Comparison of ENCODE assay signal across 18 cellular contexts in the genomic region with DNA sequence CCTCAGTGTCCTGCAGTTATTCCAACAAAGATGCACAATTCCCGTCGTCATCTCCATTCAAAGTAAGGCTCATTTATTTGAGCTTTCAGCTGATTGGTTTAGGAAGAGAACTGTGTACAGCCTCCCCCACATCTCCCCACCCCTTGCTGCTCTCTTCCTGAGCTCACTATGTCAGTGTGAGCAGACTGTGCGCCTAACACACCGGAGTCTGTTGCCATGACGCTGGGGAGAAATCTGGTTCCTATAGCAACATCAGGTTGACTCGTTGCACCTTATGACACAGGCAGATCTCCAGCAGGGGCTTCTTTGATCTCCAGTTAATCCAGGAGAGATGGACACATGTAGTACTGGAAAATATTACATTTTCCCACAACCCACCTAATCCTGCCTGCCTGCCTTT.
A peak's percentile ranks its signal among the peaks of the same experiment; 100 is the strongest.
DNase-seq lines count a peak whose midpoint lies in the region; ATAC-seq lines count a peak whose summit lies in the region.
"Had no signal": no experiment of that assay in that cellular context is flagged by ENCODE, and none has a peak within 500 bp of the region (broad histone marks: within the 10 kb centered on the region; RNA-seq: fewer than 3 reads in every experiment).

No MANE protein-coding gene starts in this region.

- in situ Hi-C loops in G401 (cut with HindIII; ENCODE audit: low sequenced_read_pairs) = no loop called here

- H3K27ac ChIP-seq in caudate nucleus (ENCODE audit: low read depth, low read length) = no peak overlapping the region

- DNase-seq in NCI-H1417 (lab: John Stamatoyannopoulos, UW) = peak in 2 of 3 experiments; percentile 40 to 75
- DNase-seq in NCI-H1417 treated with DMSO at 0.1 percent for 48 hours (lab: John Stamatoyannopoulos, UW) = no peak
- peak; percentile 57 for DNase-seq in G401 (ENCODE audit: low spot score)
- peak in 37 of 61 donors; percentile 14 to 92 (median 48) for DNase-seq in caudate nucleus (lab: John Stamatoyannopoulos, UW)
- peak; percentile 33 for DNase-seq in mesenteric fat pad (ENCODE audit: low spot score)
- no peak for DNase-seq in HuH-7.5 (ENCODE audit: low spot score)
- DNase-seq: Caco-2; CD4-positive, alpha-beta T cell; Kasumi-1; MM.1S; NCI-H1092; NCI-H1694 treated with DMSO at 0.1 percent for 48 hours; NCI-H2107; NCI-H226 had no signal

- ATAC-seq in GM21360 (IDR thresholded peaks at IDR 0.05; ENCODE audit: unreplicated experiment) = no peak
- ATAC-seq in HG03045 (IDR thresholded peaks at IDR 0.05; ENCODE audit: unreplicated experiment) = no peak
- ATAC-seq: GM12878, Panc1 had no signal

Comparison
In these comparisons a context has a peak if more than half of its experiments do, and no peak if none do; other contexts are left out.
1. DNase-seq: peak in NCI-H1417 (2 of 3), G401 (single experiment), caudate nucleus (37 of 61) and mesenteric fat pad (single experiment); none in NCI-H1417 treated with DMSO at 0.1 percent for 48 hours (single experiment) and HuH-7.5 (single experiment).